Comparison of ENCODE assay signal across 9 cellular contexts in the genomic region with DNA sequence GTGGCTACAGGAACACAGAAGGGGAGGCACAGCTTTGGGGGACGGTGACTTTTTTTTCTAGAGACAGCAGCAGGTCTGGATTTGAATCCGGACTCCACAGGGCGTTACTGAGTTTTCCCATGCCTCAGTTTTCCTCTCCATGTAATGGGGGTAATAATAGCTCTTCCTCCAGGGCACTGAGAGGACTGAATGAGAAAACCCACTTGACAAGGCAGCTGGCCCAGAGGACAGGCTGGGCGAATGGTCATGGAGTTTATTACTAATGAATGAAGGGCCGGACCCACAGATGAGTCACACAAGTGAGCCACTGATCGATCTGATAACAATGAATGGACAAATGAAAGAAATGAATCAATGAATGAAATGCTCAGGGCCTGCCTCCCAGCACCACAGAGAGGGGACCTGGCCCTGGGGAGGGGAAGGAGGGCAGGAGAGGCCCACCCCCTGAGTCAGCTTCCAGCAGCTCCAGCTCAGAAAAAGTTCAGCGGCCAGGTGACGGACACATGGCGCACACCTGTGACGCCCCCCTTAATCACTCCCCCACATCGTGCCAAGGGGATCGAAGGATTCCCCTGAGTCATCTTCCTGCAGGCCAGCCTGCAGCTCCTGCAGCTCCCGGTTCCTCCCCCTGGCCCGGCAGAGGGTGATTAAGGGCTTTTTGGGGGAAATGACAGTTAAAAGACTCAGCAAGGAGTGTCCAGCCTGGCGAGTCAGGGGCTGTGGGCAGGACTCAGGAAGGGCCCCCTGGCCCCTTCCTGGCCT. TPM values are rescaled to one million over a fixed set of nuclear protein-coding genes. Genes with fewer than 3 reads are reported as not detected.
DNase-seq lines count a peak whose midpoint lies in the region; ATAC-seq, FAIRE-seq and TF ChIP-seq lines count a peak whose summit lies in the region.
"Had no signal": no experiment of that assay in that cellular context is flagged by ENCODE, and none has a peak within 500 bp of the region (broad histone marks: within the 10 kb centered on the region; RNA-seq: fewer than 3 reads in every experiment).

No MANE protein-coding gene starts in this region.

- no peak overlapping the region for H3K4me3 Mint-ChIP-seq in WTC11

- POLR2A ChIA-PET in WTC11 (lab: Charles Lee) = no interaction called here

- peak; percentile 56 for ATAC-seq in WTC11
- no peak for ATAC-seq in GM19324 (IDR thresholded peaks at IDR 0.05; ENCODE audit: low FRiP score, unreplicated experiment)

- H3K36me3 ChIP-seq in vagina = no peaks in the 10 kb centered on the region

- DNase-seq in CD1c-positive myeloid dendritic cell (ENCODE audit: extremely low spot score) (peak; percentile 66), HTR-8/SVneo (ENCODE audit: insufficient read length, low spot score) (peak; percentile 87), WTC11 (ENCODE audit: low spot score) (peak; percentile 56), kidney glomerular epithelial cell (lab: John Stamatoyannopoulos, UW) (peak; percentile 93), NCI-H510A treated with DMSO at 0.1 percent for 48 hours (lab: John Stamatoyannopoulos, UW) (no peak), vagina (ENCODE audit: extremely low spot score in 2 of 2) (no peak), D341Med (ENCODE audit: low spot score) (no peak)
- DNase-seq: stimulated activated CD4-positive, alpha-beta T cell treated with anti-CD3 and anti-CD28 coated beads, Interleukin-4, amount 100 ng/mL, for 4 hours had no signal

- H3K9me3 Mint-ChIP-seq in WTC11 = no peaks in the 10 kb centered on the region

- H3K27me3 Mint-ChIP-seq in WTC11 (ENCODE audit: low read depth) = no peaks in the 10 kb centered on the region; the same call in 1 of the 2 replicates

- TF ChIP-seq CTCF in WTC11 (IDR thresholded peaks at IDR 0.05) (no peak), vagina (IDR thresholded peaks at IDR 0.05) (no peak)

- H3K27me3 ChIP-seq in vagina = no peaks in the 10 kb centered on the region

- CTCF ChIA-PET in WTC11 (lab: Charles Lee) = interaction anchor here (0.9 to 3.8 kb wide), 6 partner anchors 9 to 330 kb away, joined by 3 to 19 read pairs (median 6); a partner anchor contains a TSS

- no peak overlapping the region for H3K27ac ChIP-seq in vagina

- TF ChIP-seq POLR2A in vagina (IDR thresholded peaks at IDR 0.05) = no peak

- H3K4me3 ChIP-seq in vagina = no peak overlapping the region

- H3K36me3 Mint-ChIP-seq in WTC11 = no peaks in the 10 kb centered on the region

- H3K9me3 ChIP-seq in vagina = no peaks in the 10 kb centered on the region

- peak; percentile 26 for FAIRE-seq in HTR-8/SVneo (lab: Jason Lieb, UNC)

- intact Hi-C loops in vagina (cut with DNase I) = no loop called here

- 0 out of 2 replicates have a peak overlapping the region, but pooled peaks have one; percentile 25 for H3K27ac Mint-ChIP-seq in WTC11

- peaks cover 41% of the 10 kb centered on the region for H3K4me1 Mint-ChIP-seq in WTC11

- peaks cover 15% of the 10 kb centered on the region for H3K4me1 ChIP-seq in vagina

TF ChIP-seq in WTC11, 78 proteins besides CTCF, POLR2A, EP300 and RAD21:
- TF ChIP-seq CBFB (CRISPR knock-in tag; IDR thresholded peaks at IDR 0.05; ENCODE audit: low read depth) (no peak), NFE2L1 (CRISPR knock-in tag; IDR thresholded peaks at IDR 0.05) (0 out of 2 replicates have a peak, but pooled peaks have one; percentile 38)
- TF ChIP-seq, protein P1, sequence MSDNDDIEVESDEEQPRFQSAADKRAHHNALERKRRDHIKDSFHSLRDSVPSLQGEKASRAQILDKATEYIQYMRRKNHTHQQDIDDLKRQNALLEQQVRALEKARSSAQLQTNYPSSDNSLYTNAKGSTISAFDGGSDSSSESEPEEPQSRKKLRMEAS (CRISPR knock-in tag; IDR thresholded peaks at IDR 0.05) = peak; percentile 68

RNA-seq across cellular contexts. Expression of a gene that starts 54.3 kb away (rescaled TPM):
- 62.3 to 67.1 TPM (median 62.5 TPM) in 3 replicates for total RNA-seq in WTC11 (2021)
- 22.1 TPM for total RNA-seq in vagina

Comparison
In these comparisons a context has a peak if more than half of its experiments do, and no peak if none do; other contexts are left out.
1. DNase-seq: peak in CD1c-positive myeloid dendritic cell (single experiment), HTR-8/SVneo (single experiment), WTC11 (single experiment) and kidney glomerular epithelial cell (single experiment); none in NCI-H510A treated with DMSO at 0.1 percent for 48 hours (single experiment), vagina (0 of 2) and D341Med (single experiment).